In genomic region chr6:10425177-10425972, GRCh38 we compare ENCODE assay signal across 9 cellular contexts. TPM values are rescaled to one million over a fixed set of nuclear protein-coding genes. Genes with fewer than 3 reads are reported as not detected.
A peak's percentile ranks its signal among the peaks of the same experiment; 100 is the strongest.
DNase-seq lines count a peak whose midpoint lies in the region; ATAC-seq and TF ChIP-seq lines count a peak whose summit lies in the region.
"Had no signal": no experiment of that assay in that cellular context is flagged by ENCODE, and none has a peak within 500 bp of the region (broad histone marks: within the 10 kb centered on the region; RNA-seq: fewer than 3 reads in every experiment).

No MANE protein-coding gene starts in this region.

- TF ChIP-seq CTCF in OCI-LY1 (IDR thresholded peaks at IDR 0.05; ENCODE audit: low read length), result no peak
- no peak for TF ChIP-seq CTCF in prostate gland (IDR thresholded peaks at IDR 0.05)

- no peak overlapping the region for H3K27ac Mint-ChIP-seq in CD8-positive, alpha-beta memory T cell

- peaks cover 9 to 29% (median 23%) of the 10 kb centered on the region in 3 donors for H3K4me1 Mint-ChIP-seq in CD8-positive, alpha-beta memory T cell

- peaks cover 49 to 85% of the 10 kb centered on the region in 2 donors for H3K27me3 Mint-ChIP-seq in CD8-positive, alpha-beta memory T cell

- H3K4me1 ChIP-seq in CD8-positive, alpha-beta memory T cell (ENCODE audit: insufficient read depth, low read length), result peaks cover 11% of the 10 kb centered on the region
- H3K4me1 ChIP-seq in OCI-LY1 (ENCODE audit: insufficient read depth, low read length, severe bottlenecking) (peaks cover 33% of the 10 kb centered on the region), right cardiac atrium (ENCODE audit: control insufficient read depth, insufficient read depth, low read length) (peaks cover 7% of the 10 kb centered on the region), prostate gland (replicated peaks) (no peaks in the 10 kb centered on the region)

- ATAC-seq in right cardiac atrium (no peak), GM21381 (IDR thresholded peaks at IDR 0.05; ENCODE audit: unreplicated experiment) (no peak)

- no peak for TF ChIP-seq POLR2A in prostate gland (IDR thresholded peaks at IDR 0.05)

- H3K4me3 ChIP-seq in CD8-positive, alpha-beta memory T cell (ENCODE audit: low read length), result no peak overlapping the region
- H3K4me3 ChIP-seq in OCI-LY1 (ENCODE audit: low read depth, low read length, poor library complexity, severe bottlenecking) (peak overlapping the region; percentile 55), right cardiac atrium (ENCODE audit: low read length) (peak overlapping the region; percentile 45), prostate gland (peak overlapping the region; percentile 31 to 35)

- H2AFZ ChIP-seq in OCI-LY1 (ENCODE audit: low read length), result no peak overlapping the region

- peaks cover 59% of the 10 kb centered on the region for H3K27me3 ChIP-seq in CD8-positive, alpha-beta memory T cell (ENCODE audit: insufficient read depth, low read length, poor library complexity, severe bottlenecking)
- no peaks in the 10 kb centered on the region for H3K27me3 ChIP-seq in OCI-LY1 (ENCODE audit: insufficient read depth, low read length)
- H3K27me3 ChIP-seq in right cardiac atrium (ENCODE audit: control insufficient read depth, insufficient read depth), result peaks cover 4% of the 10 kb centered on the region
- peaks cover 7% of the 10 kb centered on the region for H3K27me3 ChIP-seq in prostate gland (replicated peaks; ENCODE audit: insufficient read depth)

- intact Hi-C loops in right cardiac atrium (cut with DNase I), result loop anchor here in 1 of 4 donors (10.0 kb wide), 1 partner anchor 881 kb away; no protein-coding TSS in a partner anchor
- intact Hi-C loops in prostate gland (cut with DNase I), result no loop called here

- H3K9me3 Mint-ChIP-seq in CD8-positive, alpha-beta memory T cell, result peaks cover 0 to 6% (median 0%) of the 10 kb centered on the region in 5 donors

- peaks cover 6% of the 10 kb centered on the region; the same call in 1 of the 2 replicates for H3F3A ChIP-seq in OCI-LY1 (ENCODE audit: insufficient read depth, low read length)

- no peaks in the 10 kb centered on the region for H3K79me2 ChIP-seq in OCI-LY1 (ENCODE audit: insufficient read depth, low read length)

- 5% methylated on average over 34 of the region's 34 CpGs for WGBS in right cardiac atrium
- 41% methylated on average over 34 of the region's 34 CpGs for WGBS in prostate gland

- H4K20me1 ChIP-seq in OCI-LY1 (ENCODE audit: insufficient read depth, low read length), result no peaks in the 10 kb centered on the region

- no peak overlapping the region; the same call in 1 of the 2 replicates for H3K9ac ChIP-seq in OCI-LY1 (ENCODE audit: low read length)

- H3K36me3 Mint-ChIP-seq in CD8-positive, alpha-beta memory T cell, result no peaks in the 10 kb centered on the region

- POLR2A ChIA-PET in CD8-positive, alpha-beta memory T cell (lab: Charles Lee), result no interaction called here

- no peaks in the 10 kb centered on the region for H3K9me3 ChIP-seq in CD8-positive, alpha-beta memory T cell (ENCODE audit: low read length)
- H3K9me3 ChIP-seq in OCI-LY1 (ENCODE audit: low read length) (no peaks in the 10 kb centered on the region), right cardiac atrium (ENCODE audit: control insufficient read depth, low read length) (no peaks in the 10 kb centered on the region), prostate gland (no peaks in the 10 kb centered on the region)

- no peaks in the 10 kb centered on the region for H3K9me2 ChIP-seq in OCI-LY1 (ENCODE audit: low read depth, low read length)

- H3K27ac ChIP-seq in CD8-positive, alpha-beta memory T cell (ENCODE audit: low read depth, low read length), result no peak overlapping the region
- H3K27ac ChIP-seq in OCI-LY1 (ENCODE audit: low read depth, low read length, poor library complexity, severe bottlenecking) (no peak overlapping the region), right cardiac atrium (ENCODE audit: low read length) (no peak overlapping the region), prostate gland (no peak overlapping the region)

- CTCF ChIA-PET in CD8-positive, alpha-beta memory T cell (lab: Charles Lee), result no interaction called here

- no peaks in the 10 kb centered on the region for H3K36me3 ChIP-seq in CD8-positive, alpha-beta memory T cell (ENCODE audit: insufficient read depth, low read length)
- H3K36me3 ChIP-seq in OCI-LY1 (ENCODE audit: insufficient read depth, low read length), result no peaks in the 10 kb centered on the region
- H3K36me3 ChIP-seq in prostate gland, result no peaks in the 10 kb centered on the region

- peak overlapping the region in 6 of 7 donors; percentile 12 to 41 (median 34) for H3K4me3 Mint-ChIP-seq in CD8-positive, alpha-beta memory T cell

- no peak for DNase-seq in CD8-positive, alpha-beta memory T cell
- DNase-seq in right cardiac atrium (no peak), prostate gland (ENCODE audit: low spot score) (no peak), NCI-H187 treated with DMSO at 0.1 percent for 48 hours (lab: John Stamatoyannopoulos, UW) (no peak), AML-193 (lab: John Stamatoyannopoulos, UW) (no peak), NAMALWA (ENCODE audit: low spot score) (no peak)
- DNase-seq: stimulated activated CD4-positive, alpha-beta T cell treated with anti-CD3 and anti-CD28 coated beads, Interleukin-15, amount 100 ng/mL, for 24 hours had no signal

- H3K4me2 ChIP-seq in OCI-LY1 (ENCODE audit: low read length), result peak overlapping the region; percentile 82

RNA-seq across cellular contexts. Expression of gene TFAP2A, which starts 10.5 kb away (rescaled TPM):
- not detected for total RNA-seq in CD8-positive, alpha-beta memory T cell
- not detected for polyA plus RNA-seq in CD8-positive, alpha-beta memory T cell
- total RNA-seq in right cardiac atrium (1 to 10 TPM in 2 of 4 donors, under 1 TPM in 2; 0.53 to 1.6 (median 0.92) TPM), prostate gland (10 to 100 TPM; 16.0 to 20.4 TPM)
- 0.57 TPM for polyA plus RNA-seq in right cardiac atrium

Comparison
In these comparisons a context has a peak if more than half of its experiments do, and no peak if none do; other contexts are left out.
1. RNA of gene TFAP2A, which starts 10.5 kb away (total RNA-seq): 16.0 to 20.4 TPM in prostate gland; 0.53 to 1.6 TPM in right cardiac atrium and not detected in CD8-positive, alpha-beta memory T cell; every median in the first group is over 4 times any median in the second.